ENCODE assay signal across 14 cellular contexts in the genomic region with DNA sequence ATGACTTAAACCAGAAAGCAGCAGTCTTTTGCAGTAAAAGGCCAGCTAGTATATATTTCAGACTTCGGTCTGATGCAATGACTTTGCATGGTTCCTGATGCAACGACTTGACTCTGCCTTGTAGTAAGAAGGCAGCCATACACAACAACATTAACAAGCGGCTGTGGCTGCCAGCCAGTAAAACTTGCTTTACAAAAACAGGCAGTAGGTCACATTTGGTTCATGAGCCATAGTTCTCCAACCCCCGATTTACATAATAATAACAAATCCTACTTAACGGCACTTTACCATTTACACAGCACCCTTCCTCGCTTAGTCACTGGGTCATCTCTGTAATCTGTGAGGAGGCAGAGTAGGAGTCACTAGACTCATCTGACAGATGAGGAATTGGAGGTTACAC.
DNase-seq lines count a peak whose midpoint lies in the region; FAIRE-seq and TF ChIP-seq lines count a peak whose summit lies in the region.
"Had no signal": no experiment of that assay in that cellular context is flagged by ENCODE, and none has a peak within 500 bp of the region (broad histone marks: within the 10 kb centered on the region; RNA-seq: fewer than 3 reads in every experiment).

No MANE protein-coding gene starts in this region.

- H3K27ac ChIP-seq in colonic mucosa (peak overlapping the region; percentile 22), muscle layer of colon (ENCODE audit: low read depth, low read length) (peak overlapping the region; percentile 27)
- H3K27ac ChIP-seq: right lobe of liver had no signal

- H3K4me1 ChIP-seq in colonic mucosa (no peaks in the 10 kb centered on the region), muscle layer of colon (ENCODE audit: insufficient read depth, low read length) (peaks cover 19% of the 10 kb centered on the region)

- FAIRE-seq in GM12892 (lab: Jason Lieb, UNC) = no peak

- H3K4me3 ChIP-seq in NB4 (ENCODE audit: low read depth, low read length) = no peak overlapping the region
- H3K4me3 ChIP-seq in colonic mucosa = no peak overlapping the region
- H3K4me3 ChIP-seq in muscle layer of colon (ENCODE audit: low read depth in 1 of 2, low read length in 2 of 2) = no peak overlapping the region
- H3K4me3 ChIP-seq: right lobe of liver had no signal

- DNase-seq in EH (ENCODE audit: low read depth) = peak; percentile 27
- DNase-seq in NB4 (ENCODE audit: low read depth) = peak; percentile 38
- DNase-seq in colonic mucosa = peak; percentile 48
- no peak for DNase-seq in activated naive CD4-positive, alpha-beta T cell treated with Interleukin-2 at 50 U/mL for 16 hours
- no peak for DNase-seq in pons (ENCODE audit: low spot score)
- DNase-seq in GM12892 (ENCODE audit: insufficient read length) = no peak
- DNase-seq in stimulated activated CD4-positive, alpha-beta T cell treated with anti-CD3 and anti-CD28 coated beads, Interleukin-15, amount 100 ng/mL, for 24 hours = no peak
- DNase-seq: activated CD4-positive, CD25-positive, alpha-beta regulatory T cell; activated T-cell treated with anti-CD3 and anti-CD28 coated beads, Interleukin-2, amount 50 U/mL, for 72 hours; CD4-positive, alpha-beta T cell; mesendoderm; right lobe of liver; Right ventricle myocardium superior had no signal

- H3K9ac ChIP-seq in colonic mucosa (ENCODE audit: low read depth in 2 of 2, low read length in 2 of 2) = no peak overlapping the region
- H3K9ac ChIP-seq in muscle layer of colon (ENCODE audit: low read length) = no peak overlapping the region

- H3K9me3 ChIP-seq in colonic mucosa (no peaks in the 10 kb centered on the region), muscle layer of colon (ENCODE audit: low read length) (no peaks in the 10 kb centered on the region)
- H3K9me3 ChIP-seq: right lobe of liver had no signal

- no peak for TF ChIP-seq POLR2A in NB4 (IDR thresholded peaks at IDR 0.05; ENCODE audit: extremely low read depth, insufficient read length)
- TF ChIP-seq POLR2A in GM12892 (IDR thresholded peaks at IDR 0.05; ENCODE audit: low read depth, low read length) = no peak

- H3K36me3 ChIP-seq in colonic mucosa (no peaks in the 10 kb centered on the region), muscle layer of colon (ENCODE audit: insufficient read depth, low read length) (no peaks in the 10 kb centered on the region)
- H3K36me3 ChIP-seq: right lobe of liver had no signal

- TF ChIP-seq CTCF in NB4 (IDR thresholded peaks at IDR 0.05; ENCODE audit: low read depth, low read length) (no peak), colonic mucosa (IDR thresholded peaks at IDR 0.05) (no peak)

- H3K27me3 ChIP-seq in colonic mucosa (no peaks in the 10 kb centered on the region), muscle layer of colon (ENCODE audit: control insufficient read depth in 1 of 2, insufficient read depth in 2 of 2, low read length in 2 of 2) (no peaks in the 10 kb centered on the region)
- H3K27me3 ChIP-seq: right lobe of liver had no signal

- intact Hi-C loops in colonic mucosa (cut with DNase I) = no loop called here

Comparison
In these comparisons a context has a peak if more than half of its experiments do, and no peak if none do; other contexts are left out.
1. DNase-seq: peak in EH (single experiment), NB4 (single experiment) and colonic mucosa (single experiment); none in activated naive CD4-positive, alpha-beta T cell treated with Interleukin-2 at 50 U/mL for 16 hours (single experiment), pons (single experiment), GM12892 (single experiment) and stimulated activated CD4-positive, alpha-beta T cell treated with anti-CD3 and anti-CD28 coated beads, Interleukin-15, amount 100 ng/mL, for 24 hours (single experiment).